Comparison of ENCODE assay signal across 9 cellular contexts in genomic region chr7:1418505-1419309, GRCh38. TPM values are rescaled to one million over a fixed set of nuclear protein-coding genes. Genes with fewer than 3 reads are reported as not detected.
A peak's percentile ranks its signal among the peaks of the same experiment; 100 is the strongest.
DNase-seq lines count a peak whose midpoint lies in the region; ATAC-seq and TF ChIP-seq lines count a peak whose summit lies in the region.
"Had no signal": no experiment of that assay in that cellular context is flagged by ENCODE, and none has a peak within 500 bp of the region (broad histone marks: within the 10 kb centered on the region; RNA-seq: fewer than 3 reads in every experiment).

No MANE protein-coding gene starts in this region.

- intact Hi-C loops in activated CD4-positive, alpha-beta T cell treated with anti-CD3 and anti-CD28 coated beads, Interleukin-2, amount 10 ng/mL, durations not matched to agents 24 days and 14 days (cut with micrococcal nuclease) = loop anchor here (10.0 kb wide), 2 partner anchors 194 to 224 kb away; no protein-coding TSS in a partner anchor

- no peaks in the 10 kb centered on the region for H3K9me2 ChIP-seq in Loucy (replicated peaks; ENCODE audit: low read depth, low read length)

- H3K27ac Mint-ChIP-seq in activated CD4-positive, alpha-beta T cell treated with anti-CD3 and anti-CD28 coated beads, Interleukin-2, amount 10 ng/mL, durations not matched to agents 24 days and 14 days = peak overlapping the region; percentile 73
- H3K27ac Mint-ChIP-seq in T-helper 17 cell (peak overlapping the region; percentile 74), memory B cell (no peak overlapping the region)

- H3K27me3 Mint-ChIP-seq in activated CD4-positive, alpha-beta T cell treated with anti-CD3 and anti-CD28 coated beads, Interleukin-2, amount 10 ng/mL, durations not matched to agents 24 days and 14 days = peaks cover 15% of the 10 kb centered on the region
- H3K27me3 Mint-ChIP-seq in T-helper 17 cell (no peaks in the 10 kb centered on the region), memory B cell (peaks cover 31% of the 10 kb centered on the region)

- no peak overlapping the region for H2AFZ ChIP-seq in Loucy (ENCODE audit: low read length)

- peaks cover 26% of the 10 kb centered on the region for H3K4me1 Mint-ChIP-seq in activated CD4-positive, alpha-beta T cell treated with anti-CD3 and anti-CD28 coated beads, Interleukin-2, amount 10 ng/mL, durations not matched to agents 24 days and 14 days
- H3K4me1 Mint-ChIP-seq in T-helper 17 cell = peaks cover 19% of the 10 kb centered on the region
- H3K4me1 Mint-ChIP-seq in memory B cell = peaks cover 19% of the 10 kb centered on the region

- H3K4me2 ChIP-seq in Loucy (ENCODE audit: low read depth, low read length, poor library complexity, severe bottlenecking) = peak overlapping the region; percentile 50

- peak overlapping the region; percentile 34 for H3K4me3 Mint-ChIP-seq in activated CD4-positive, alpha-beta T cell treated with anti-CD3 and anti-CD28 coated beads, Interleukin-2, amount 10 ng/mL, durations not matched to agents 24 days and 14 days
- H3K4me3 Mint-ChIP-seq in T-helper 17 cell (no peak overlapping the region), memory B cell (no peak overlapping the region)

- H3K4me3 ChIP-seq in Loucy (ENCODE audit: low read length, poor library complexity, severe bottlenecking) = no peak overlapping the region

- H3K9ac ChIP-seq in Loucy (ENCODE audit: low read depth, low read length, poor library complexity, severe bottlenecking) = no peak overlapping the region

- H3K9me3 Mint-ChIP-seq in activated CD4-positive, alpha-beta T cell treated with anti-CD3 and anti-CD28 coated beads, Interleukin-2, amount 10 ng/mL, durations not matched to agents 24 days and 14 days = peaks cover 9% of the 10 kb centered on the region
- H3K9me3 Mint-ChIP-seq in memory B cell = peaks cover 9% of the 10 kb centered on the region

- H3K79me2 ChIP-seq in Loucy (ENCODE audit: insufficient read depth, low read length) = no peaks in the 10 kb centered on the region

- ATAC-seq in T-helper 17 cell (no peak), memory B cell (ENCODE audit: low read depth) (peak; percentile 43), HG03520 (IDR thresholded peaks at IDR 0.05; ENCODE audit: unreplicated experiment) (no peak), HG03565 (IDR thresholded peaks at IDR 0.05; ENCODE audit: unreplicated experiment) (no peak)

- H4K20me1 ChIP-seq in Loucy (ENCODE audit: insufficient read depth, low read length, poor library complexity, severe bottlenecking) = no peaks in the 10 kb centered on the region

- H3F3A ChIP-seq in Loucy (ENCODE audit: low read depth) = no peaks in the 10 kb centered on the region

- no peaks in the 10 kb centered on the region for H3K27me3 ChIP-seq in Loucy (ENCODE audit: insufficient read depth, low read length, poor library complexity, severe bottlenecking)

- no peaks in the 10 kb centered on the region for H3K36me3 ChIP-seq in Loucy (ENCODE audit: insufficient read depth, low read length)

- no peaks in the 10 kb centered on the region for H3K9me3 ChIP-seq in Loucy (ENCODE audit: insufficient read depth, low read depth, low read length)
- H3K9me3 ChIP-seq in T-helper 17 cell (ENCODE audit: control insufficient read depth, low read length, poor library complexity, severe bottlenecking) = no peaks in the 10 kb centered on the region

- no peak for TF ChIP-seq CTCF in Loucy (conservative IDR thresholded peaks at IDR 0.05; ENCODE audit: low read length)

- no peak for DNase-seq in activated CD4-positive, alpha-beta T cell treated with anti-CD3 and anti-CD28 coated beads, Interleukin-2, amount 10 ng/mL, durations not matched to agents 24 days and 14 days
- DNase-seq in activated CD4-positive, alpha-beta T cell treated with anti-CD3 and anti-CD28 coated beads, Interleukin-2, amount 50 U/mL, for 1 hour = no peak
- no peak for DNase-seq in T-helper 17 cell
- DNase-seq in memory B cell (ENCODE audit: low spot score in 2 of 2) = no peak
- no peak for DNase-seq in NCI-H446 treated with DMSO at 0.1 percent for 48 hours (lab: John Stamatoyannopoulos, UW)
- DNase-seq: activated naive CD4-positive, alpha-beta T cell treated with Interleukin-2 at 50 U/mL for 16 hours had no signal

- H3K36me3 Mint-ChIP-seq in activated CD4-positive, alpha-beta T cell treated with anti-CD3 and anti-CD28 coated beads, Interleukin-2, amount 10 ng/mL, durations not matched to agents 24 days and 14 days (ENCODE audit: low read depth) = peaks cover 3% of the 10 kb centered on the region
- H3K36me3 Mint-ChIP-seq in T-helper 17 cell (ENCODE audit: low read depth) = peaks cover 5% of the 10 kb centered on the region
- peaks cover 8% of the 10 kb centered on the region for H3K36me3 Mint-ChIP-seq in memory B cell

- H3K4me1 ChIP-seq in Loucy (ENCODE audit: insufficient read depth, low read length, poor library complexity, severe bottlenecking) = peaks cover 22% of the 10 kb centered on the region

RNA-seq across cellular contexts. Expression of gene MICALL2, which starts 40.6 kb away (rescaled TPM):
- total RNA-seq in activated CD4-positive, alpha-beta T cell treated with anti-CD3 and anti-CD28 coated beads, Interleukin-2, amount 10 ng/mL, durations not matched to agents 24 days and 14 days = 1.8 TPM in 2 replicates
- 1 to 10 TPM; 3.2 to 3.4 TPM for total RNA-seq in T-helper 17 cell
